Comparison of ENCODE assay signal across 27 cellular contexts in the genomic region with DNA sequence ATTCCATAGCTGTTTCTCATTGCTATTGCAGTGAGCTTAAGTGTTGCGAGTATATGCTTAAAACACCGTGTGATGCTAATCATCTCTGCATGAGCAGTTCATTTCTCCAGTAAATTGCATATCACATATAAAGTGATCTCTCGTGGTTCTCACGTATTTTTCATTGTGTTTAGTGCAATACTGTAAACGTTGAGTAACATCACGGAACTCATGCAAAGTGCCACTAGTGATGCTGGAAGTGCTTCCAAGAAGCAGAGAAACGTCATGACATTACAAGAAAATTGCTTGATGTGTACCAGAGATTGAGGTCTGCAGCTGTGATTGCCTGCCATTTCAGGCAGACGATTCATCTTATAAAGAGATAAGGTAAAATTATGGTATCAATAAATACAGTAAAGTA.
"Had no signal": no experiment of that assay in that cellular context is flagged by ENCODE, and none has a peak within 500 bp of the region (broad histone marks: within the 10 kb centered on the region; RNA-seq: fewer than 3 reads in every experiment).

No MANE protein-coding gene starts in this region.

- ATAC-seq: activated naive CD4-positive, alpha-beta T cell treated with anti-CD3 and anti-CD28 coated beads, Interleukin-2, amount 50 U/mL, for 72 hours; activated naive CD8-positive, alpha-beta T cell treated with anti-CD3 and anti-CD28 coated beads, Interleukin-2, amount 50 U/mL, for 24 hours; activated T-cell treated with anti-CD3 and anti-CD28 coated beads, Interleukin-2, amount 50 U/mL, for 4 hours; K562; Panc1; Right ventricle myocardium inferior; WTC11 had no signal

- H3K4me3 ChIP-seq: cardiac muscle cell, K562 had no signal

- FAIRE-seq: K562 had no signal

- DNase-seq: activated CD4-positive, alpha-beta memory T cell treated with anti-CD3 and anti-CD28 coated beads for 36 hours; activated CD4-positive, alpha-beta T cell treated with anti-CD3 and anti-CD28 coated beads for 1 hour; activated CD4-positive, alpha-beta T cell treated with anti-CD3 and anti-CD28 coated beads, Interleukin-2, amount 10 ng/mL, durations not matched to agents 24 days and 14 days; activated CD8-positive, alpha-beta memory T cell treated with anti-CD3 and anti-CD28 coated beads for 24 hours; activated effector memory CD4-positive, alpha-beta T cell treated with anti-CD3 and anti-CD28 coated beads, Interleukin-2, amount 50 U/mL, for 16 hours; activated naive CD4-positive, alpha-beta T cell treated with Interleukin-2 at 50 U/mL for 16 hours; activated naive CD8-positive, alpha-beta T cell treated with anti-CD3 and anti-CD28 coated beads, Interleukin-2, amount 50 U/mL, for 24 hours; activated T-cell treated with anti-CD3 and anti-CD28 coated beads, Interleukin-2, amount 50 U/mL, for 4 hours; amygdala; brain microvascular endothelial cell; Kasumi-1; NCI-H1092; NCI-H1436; NCI-H1694 treated with DMSO at 0.1 percent for 48 hours; NCI-H2029 treated with DMSO at 0.1 percent for 48 hours; NCI-H446; NCI-H524; NCI-H82; NK-92 treated with Interleukin-12 subunit alpha and Interleukin-12 subunit beta, amount 100 ng/mL, for 24 hours; OCI-M1; RPMI8226 had no signal

- H3K36me3 ChIP-seq: brain microvascular endothelial cell, cardiac muscle cell had no signal

- H3K27me3 ChIP-seq: brain microvascular endothelial cell, cardiac muscle cell had no signal

- H3K27ac ChIP-seq: brain microvascular endothelial cell, cardiac muscle cell had no signal
